ENCODE assay signal across 23 cellular contexts in genomic region chr6:42503894-42504293, GRCh38.
"Had no signal": no experiment of that assay in that cellular context is flagged by ENCODE, and none has a peak within 500 bp of the region (broad histone marks: within the 10 kb centered on the region; RNA-seq: fewer than 3 reads in every experiment).

No MANE protein-coding gene starts in this region.

- H3K36me3 ChIP-seq: gastroesophageal sphincter, heart left ventricle, neutrophil, pancreas, right lobe of liver had no signal

- H3K27ac ChIP-seq: gastroesophageal sphincter, heart left ventricle, neutrophil, pancreas, right lobe of liver, VCaP had no signal

- H3K27me3 ChIP-seq: gastroesophageal sphincter, heart left ventricle, neutrophil, pancreas, right lobe of liver had no signal

- ATAC-seq: activated CD4-positive, alpha-beta T cell treated with anti-CD3 and anti-CD28 coated beads for 36 hours; activated CD8-positive, alpha-beta memory T cell treated with anti-CD3 and anti-CD28 coated beads, Interleukin-2, amount 10 ng/mL, durations not matched to agents 7 days and 5 days; esophagus mucosa; gastroesophageal sphincter; heart left ventricle; left lobe of liver; natural killer cell; pancreas; right lobe of liver; stimulated activated naive CD8-positive, alpha-beta T cell treated with anti-CD3 and anti-CD28 coated beads, Interleukin-15, amount 100 ng/mL, for 72 hours had no signal

- DNase-seq: activated CD4-positive, alpha-beta T cell treated with anti-CD3 and anti-CD28 coated beads for 36 hours; activated CD4-positive, alpha-beta T cell treated with anti-CD3 and anti-CD28 coated beads, Interleukin-2, amount 50 U/mL, for 48 hours; activated CD8-positive, alpha-beta memory T cell treated with anti-CD3 and anti-CD28 coated beads, Interleukin-2, amount 10 ng/mL, durations not matched to agents 7 days and 5 days; activated naive CD4-positive, alpha-beta T cell; activated naive CD8-positive, alpha-beta T cell treated with anti-CD3 and anti-CD28 coated beads for 36 hours; activated T-cell treated with anti-CD3 and anti-CD28 coated beads, Interleukin-2, amount 50 U/mL, for 1 hour; amniotic stem cell; effector CD8-positive, alpha-beta T cell; heart left ventricle; kidney; natural killer cell; pancreas; right lobe of liver; small intestine; stimulated activated CD4-positive, alpha-beta T cell treated with anti-CD3 and anti-CD28 coated beads, Interleukin-15, amount 100 ng/mL, for 24 hours; stimulated activated CD4-positive, alpha-beta T cell treated with anti-CD3 and anti-CD28 coated beads, Interleukin-2, amount 100 ng/mL, for 48 hours; stimulated activated naive CD8-positive, alpha-beta T cell treated with anti-CD3 and anti-CD28 coated beads, Interleukin-15, amount 100 ng/mL, for 72 hours had no signal

- H3K4me3 ChIP-seq: gastroesophageal sphincter, heart left ventricle, lung, pancreas, right lobe of liver had no signal

- H3K9me3 ChIP-seq: gastroesophageal sphincter, neutrophil, pancreas, right lobe of liver had no signal

- H3K4me1 ChIP-seq: gastroesophageal sphincter, heart left ventricle, pancreas, right lobe of liver had no signal
